Comparison of ENCODE assay signal across 8 cellular contexts in genomic region chr7:2555121-2556052, GRCh38. TPM values are rescaled to one million over a fixed set of nuclear protein-coding genes. Genes with fewer than 3 reads are reported as not detected.
DNase-seq lines count a peak whose midpoint lies in the region; ATAC-seq and TF ChIP-seq lines count a peak whose summit lies in the region.

TSS of gene BRAT1 (minus strand) at chr7:2555524. CDS start at chr7:2554431, 1,093 bp downstream.

- H3K4me1 Mint-ChIP-seq in activated B cell treated with CpG ODN at 0.5 μM for 24 hours: peaks cover 45% of the 10 kb centered on the region

- H3K27me3 Mint-ChIP-seq in activated B cell treated with CpG ODN at 0.5 μM for 24 hours: no peaks in the 10 kb centered on the region

- peak within 1 kb of the TSS; percentile 92 for H3K27ac Mint-ChIP-seq in activated B cell treated with CpG ODN at 0.5 μM for 24 hours

- intact Hi-C loops in activated B cell treated with CpG ODN at 0.5 μM for 24 hours (cut with micrococcal nuclease): loop anchor here (1.0 to 5.0 kb wide), 6 partner anchors 25 to 203 kb away; partner anchors contain the start of genes EIF3B and TTYH3

- peak within 1 kb of the TSS; percentile 48 for H3K4me3 ChIP-seq in AG09309 (ENCODE audit: control insufficient read depth, low read depth, low read length)

- CTCF ChIA-PET in activated B cell treated with CpG ODN at 0.5 μM for 24 hours (lab: Charles Lee): interaction anchor here (1.0 kb wide), 1 partner anchor 53 kb away, joined by 3 read pairs; no protein-coding TSS in a partner anchor

- no peaks in the 10 kb centered on the region for H3K9me3 Mint-ChIP-seq in activated B cell treated with CpG ODN at 0.5 μM for 24 hours

- POLR2A ChIA-PET in activated B cell treated with CpG ODN at 0.5 μM for 24 hours (lab: Charles Lee): interaction anchor here (0.7 to 2.8 kb wide), 8 partner anchors 20 to 155 kb away, joined by 3 to 26 read pairs (median 10); partner anchors contain the start of gene LFNG

- H3K27ac ChIP-seq in caudate nucleus (ENCODE audit: low read depth, low read length): peak within 1 kb of the TSS; percentile 100

- DNase-seq in AG09309 (ENCODE audit: low read depth): peak; percentile 55
- DNase-seq in NCI-H226: peak; percentile 96
- DNase-seq in activated B cell treated with CpG ODN at 0.5 μM for 24 hours: peak; percentile 89
- DNase-seq in caudate nucleus (lab: John Stamatoyannopoulos, UW): peak; percentile 49 to 97 (median 91)
- DNase-seq in inferior parietal cortex (ENCODE audit: extremely low spot score): peak; percentile 77
- peak; percentile 92 to 98 for DNase-seq in stimulated activated CD4-positive, alpha-beta T cell treated with anti-CD3 and anti-CD28 coated beads, Interleukin-12 subunit alpha, Interleukin-12 subunit beta, amount 100 ng/mL, for 24 hours (ENCODE audit: low read depth in 2 of 2)

- H3K36me3 Mint-ChIP-seq in activated B cell treated with CpG ODN at 0.5 μM for 24 hours (ENCODE audit: low read depth): peaks cover 15% of the 10 kb centered on the region

- H3K4me3 Mint-ChIP-seq in activated B cell treated with CpG ODN at 0.5 μM for 24 hours: peak within 1 kb of the TSS; percentile 87

- TF ChIP-seq CTCF in AG09309 (IDR thresholded peaks at IDR 0.05; ENCODE audit: control insufficient read depth, insufficient read depth, low read depth, low read length, missing control alignments) (peak; percentile 54), activated B cell treated with CpG ODN at 0.5 μM for 24 hours (IDR thresholded peaks at IDR 0.05) (no peak)

- ATAC-seq in GM18909 (IDR thresholded peaks at IDR 0.05; ENCODE audit: poor library complexity, unreplicated experiment) (peak; percentile 78), HG03196 (IDR thresholded peaks at IDR 0.05; ENCODE audit: unreplicated experiment) (peak; percentile 53), activated B cell treated with CpG ODN at 0.5 μM for 24 hours (ENCODE audit: low read depth) (peak; percentile 86)

RNA-seq across cellular contexts. Expression of gene BRAT1, which starts in this region (rescaled TPM):
- total RNA-seq in activated B cell treated with CpG ODN at 0.5 μM for 24 hours: 29.6 and 31.7 TPM in 2 replicates

Comparison
In these comparisons a context has a peak if more than half of its experiments do, and no peak if none do; other contexts are left out.
1. Peak in every context shown above with its lines: DNase-seq, ATAC-seq, H3K4me3 ChIP-seq and H3K27ac ChIP-seq.